Comparison of ENCODE assay signal across 9 cellular contexts in the genomic region with DNA sequence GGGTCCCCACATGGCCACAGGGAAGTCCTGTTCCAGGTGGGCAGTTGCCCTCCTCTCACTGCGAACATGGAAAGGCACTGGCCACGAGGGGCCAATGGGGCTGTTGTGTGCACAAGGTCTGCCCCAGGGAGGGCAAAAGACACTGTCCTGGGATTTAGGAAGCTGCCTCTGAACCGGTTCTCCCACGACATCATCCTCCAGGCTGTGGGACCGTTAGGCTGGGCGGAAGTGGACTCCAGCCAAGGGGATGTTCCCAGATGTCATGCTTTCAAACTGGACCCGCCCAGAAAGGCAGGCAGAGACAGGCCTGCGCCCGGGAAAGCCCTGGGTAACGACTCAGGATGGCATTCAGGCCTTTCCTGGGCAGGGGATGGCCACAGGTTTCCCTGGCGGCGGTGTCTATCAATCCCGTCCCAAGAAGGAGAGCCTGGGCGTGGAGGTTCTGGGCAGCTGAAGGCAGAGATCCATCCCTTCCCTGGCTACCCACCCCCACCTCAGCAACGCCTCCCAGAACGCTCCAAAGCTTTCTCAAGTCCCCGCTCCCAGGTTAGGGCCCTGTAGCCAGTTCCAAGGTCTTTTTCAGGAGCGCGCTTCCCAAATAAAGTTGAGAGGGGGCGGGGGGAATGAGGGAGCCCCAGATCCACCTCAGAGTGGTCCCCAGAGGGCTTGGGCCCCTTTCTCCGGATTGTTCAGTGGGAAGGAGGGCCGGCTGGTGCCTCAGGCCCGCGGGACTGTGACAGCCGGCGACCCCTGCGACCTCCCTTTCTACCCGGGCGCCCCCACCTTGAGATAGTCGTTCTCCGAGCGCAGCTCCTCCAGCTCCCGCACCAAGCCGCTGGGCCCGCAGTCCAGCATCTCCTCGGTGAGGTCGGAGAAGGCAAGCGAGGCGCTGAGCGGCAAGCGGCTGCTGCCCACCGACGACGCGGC. TPM values are rescaled to one million over a fixed set of nuclear protein-coding genes. Genes with fewer than 3 reads are reported as not detected.
DNase-seq lines count a peak whose midpoint lies in the region; ATAC-seq and TF ChIP-seq lines count a peak whose summit lies in the region.
"Had no signal": no experiment of that assay in that cellular context is flagged by ENCODE, and none has a peak within 500 bp of the region (broad histone marks: within the 10 kb centered on the region; RNA-seq: fewer than 3 reads in every experiment).

No MANE protein-coding gene starts in this region.

- 0% methylated on average over 11 of the region's 45 CpGs; no CpG with 5 or more reads in 1 of the 2 experiments for WGBS in IMR-90 (ENCODE audit: extremely low coverage in 2 of 2, insufficient read length in 1 of 2), 2 experiments
- WGBS in upper lobe of left lung, 2 donors, result 25 to 38% methylated on average over 29 to 31 of the region's 45 CpGs

- TF ChIP-seq RAD21 in IMR-90 (IDR thresholded peaks at IDR 0.05; ENCODE audit: low read length), result no peak

- peak overlapping the region; percentile 83 for H3K9ac ChIP-seq in IMR-90 (ENCODE audit: low read depth, low read length)

- H3K4me1 ChIP-seq in IMR-90 (ENCODE audit: control insufficient read depth, insufficient read depth, low read length) (peaks cover 31% of the 10 kb centered on the region), upper lobe of left lung (peaks cover 44 to 59% (median 50%) of the 10 kb centered on the region in 4 donors)

- peak overlapping the region; percentile 15; the same call in 1 of the 2 replicates for H3K18ac ChIP-seq in IMR-90 (ENCODE audit: low read depth, low read length)

- dilution Hi-C loops in IMR-90 (cut with HindIII; ENCODE audit: low sequenced_read_pairs, unreplicated experiment), result loop anchor here (10.0 kb wide), 1 partner anchor 57 kb away; no protein-coding TSS in a partner anchor

- peak overlapping the region; percentile 98 for H3K4ac ChIP-seq in IMR-90 (ENCODE audit: low read depth, low read length)

- H3K27ac ChIP-seq in IMR-90 (ENCODE audit: insufficient read depth, low read length) (peak overlapping the region; percentile 76), upper lobe of left lung (peak overlapping the region; percentile 80 to 93 (median 88))

- peak overlapping the region; percentile 23; the same call in 1 of the 2 replicates for H4K5ac ChIP-seq in IMR-90 (ENCODE audit: low read depth, low read length)

- peaks cover 53% of the 10 kb centered on the region for H4K20me1 ChIP-seq in IMR-90 (ENCODE audit: insufficient read depth, low read length)

- H3K9me1 ChIP-seq in IMR-90 (ENCODE audit: insufficient read depth, low read length), result peaks cover 28% of the 10 kb centered on the region

- no peaks in the 10 kb centered on the region for H3K27me3 ChIP-seq in IMR-90 (ENCODE audit: control insufficient read depth, insufficient read depth, low read length)
- no peaks in the 10 kb centered on the region for H3K27me3 ChIP-seq in upper lobe of left lung

- no TSS peak for BruUV-seq in IMR-90 (replicated peaks; lab: Mats Ljungman, UMichigan)

- DNase-seq in COR-L47 (lab: John Stamatoyannopoulos, UW), result peak; percentile 86
- peak; percentile 83 for DNase-seq in IMR-90
- DNase-seq in SW480 (ENCODE audit: low spot score), result peak; percentile 89
- DNase-seq in epithelial cell of proximal tubule (ENCODE audit: low read depth), result no peak
- DNase-seq in middle frontal gyrus (ENCODE audit: extremely low spot score, low spot score), result peak; percentile 71
- DNase-seq in upper lobe of left lung, result peak in 1 of 2 donors; percentile 74
- DNase-seq in effector CD8-positive, alpha-beta T cell (lab: John Stamatoyannopoulos, UW), result no peak
- DNase-seq in iPS-NIHi11 (ENCODE audit: low spot score), result no peak

- H2BK20ac ChIP-seq in IMR-90 (ENCODE audit: low read depth, low read length), result 0 out of 2 replicates have a peak overlapping the region, but pooled peaks have one; percentile 67

- H3K4me2 ChIP-seq in IMR-90 (ENCODE audit: low read depth, low read length), result peak overlapping the region; percentile 94

- H4K8ac ChIP-seq in IMR-90 (ENCODE audit: low read depth in 2 of 2, low read length in 2 of 2), result peak overlapping the region; percentile 5 to 87; a peak in 2 of 4 replicates

- no peaks in the 10 kb centered on the region for H3K9me3 ChIP-seq in IMR-90 (ENCODE audit: control insufficient read depth, insufficient read depth, low read length)
- no peaks in the 10 kb centered on the region for H3K9me3 ChIP-seq in upper lobe of left lung

- H2BK120ac ChIP-seq in IMR-90 (ENCODE audit: low read depth, low read length), result peak overlapping the region; percentile 78

- CTCF ChIA-PET in IMR-90 (lab: Yijun Ruan, JAX), result no interaction called here

- in situ Hi-C loops in IMR-90 (cut with MboI; ENCODE audit: low sequenced_read_pairs), result no loop called here

- peak overlapping the region; percentile 98 for H2AK5ac ChIP-seq in IMR-90 (ENCODE audit: low read depth, low read length)

- H4K91ac ChIP-seq in IMR-90 (ENCODE audit: insufficient read depth, low read depth, low read length), result peak overlapping the region; percentile 92

- H3K14ac ChIP-seq in IMR-90 (replicated peaks; ENCODE audit: low read depth, low read length), result peak overlapping the region; percentile 98

- H3K36me3 ChIP-seq in IMR-90 (ENCODE audit: control insufficient read depth, insufficient read depth, low read length), result peaks cover 4% of the 10 kb centered on the region; the same call in 1 of the 2 replicates
- H3K36me3 ChIP-seq in upper lobe of left lung, result no peaks in the 10 kb centered on the region

- intact Hi-C loops in IMR-90 (cut with micrococcal nuclease), result loop anchor here (1.0 to 10.0 kb wide), 3 partner anchors 27 to 197 kb away; no protein-coding TSS in a partner anchor

- H2BK15ac ChIP-seq in IMR-90 (ENCODE audit: low read depth, low read length), result no peak overlapping the region

- POLR2A ChIA-PET in IMR-90 (lab: Charles Lee; ENCODE audit: unreplicated experiment), result interaction anchor here (1.2 kb wide), 1 partner anchor 26 kb away, joined by 3 read pairs; no protein-coding TSS in a partner anchor

- H2AFZ ChIP-seq in IMR-90 (replicated peaks; ENCODE audit: low read length, poor library complexity), result peak overlapping the region; percentile 91

- peak overlapping the region; percentile 97 for H3K23ac ChIP-seq in IMR-90 (ENCODE audit: low read depth, low read length)

- no peak for TF ChIP-seq CTCF in IMR-90 (conservative IDR thresholded peaks at IDR 0.05; ENCODE audit: low read depth, low read length)
- no peak for TF ChIP-seq CTCF in epithelial cell of proximal tubule (conservative IDR thresholded peaks at IDR 0.05; ENCODE audit: low read depth, low read length)
- TF ChIP-seq CTCF in upper lobe of left lung (IDR thresholded peaks at IDR 0.05), result no peak

- H2BK5ac ChIP-seq in IMR-90 (ENCODE audit: low read depth, low read length, poor library complexity, severe bottlenecking), result peak overlapping the region; percentile 84

- peak overlapping the region; percentile 100 for H2AK9ac ChIP-seq in IMR-90 (replicated peaks; ENCODE audit: low read depth, low read length, poor library complexity)

- H3K4me3 ChIP-seq in IMR-90 (ENCODE audit: insufficient read depth, low read depth, low read length), result peak overlapping the region; percentile 62
- peak overlapping the region; percentile 70 for H3K4me3 ChIP-seq in epithelial cell of proximal tubule (ENCODE audit: low read depth, low read length)
- peak overlapping the region; percentile 29 to 77 (median 73) for H3K4me3 ChIP-seq in upper lobe of left lung

- peak overlapping the region; percentile 86 for H3K56ac ChIP-seq in IMR-90 (ENCODE audit: extremely low read depth, insufficient read depth, low read length)

- ATAC-seq in IMR-90 (ENCODE audit: low read depth) (peak; percentile 45), upper lobe of left lung (ENCODE audit: low FRiP score in 2 of 2) (peak; percentile 51 to 72)

- TF ChIP-seq POLR2A in IMR-90 (IDR thresholded peaks at IDR 0.05; ENCODE audit: low read depth, low read length) (peak; percentile 69), upper lobe of left lung (IDR thresholded peaks at IDR 0.05) (peak in 3 of 4 donors; percentile 34 to 60 (median 53))

- TF ChIP-seq EP300 in upper lobe of left lung (IDR thresholded peaks at IDR 0.05), result peak in 1 of 4 donors; percentile 65

- H3K79me1 ChIP-seq in IMR-90 (ENCODE audit: low read depth in 1 of 2, low read length in 2 of 2), result peaks cover 8 to 49% of the 10 kb centered on the region in 2 experiments; a peak in 3 of 4 replicates

TF ChIP-seq in IMR-90, 13 proteins besides CTCF, POLR2A, EP300 and RAD21:
- TF ChIP-seq MXI1 (IDR thresholded peaks at IDR 0.05; ENCODE audit: borderline replicate concordance, low read depth, low read length), result peak; percentile 78; the same call in 1 of the 2 replicates
- 0 out of 2 replicates have a peak, but pooled peaks have one; percentile 8 for TF ChIP-seq MAZ (IDR thresholded peaks at IDR 0.05; ENCODE audit: borderline replicate concordance, low read depth, low read length)
- no peak for TF ChIP-seq ELK1 (IDR thresholded peaks at IDR 0.05; ENCODE audit: borderline replicate concordance, low read depth, low read length)

RNA-seq across cellular contexts. Expression of gene TLDC2, which starts 13.8 kb away (rescaled TPM):
- total RNA-seq in IMR-90 (2012; rRNA removed) (under 0.01 and 0.18 TPM in 2 replicates), epithelial cell of proximal tubule (0.17 and 1.1 TPM in 2 replicates), upper lobe of left lung (1 to 10 TPM in 1 of 6 donors, under 1 TPM in 2, not detected in 3; 0.31 to 1.3 (median 0.61) TPM)
- polyA plus RNA-seq in IMR-90 (2012; rRNA removed), result 0.07 and 0.19 TPM in 2 replicates
- polyA plus RNA-seq in IMR-90 (2012; cell fraction: cytosol; rRNA removed), result 0.05 and 0.08 TPM in 2 replicates
- polyA plus RNA-seq in IMR-90 (2012; cell fraction: nucleus; rRNA removed; ENCODE audit: low replicate concordance), result 0.07 and 0.10 TPM in 2 replicates
- total RNA-seq: activated CD8-positive, alpha-beta memory T cell treated with anti-CD3 and anti-CD28 coated beads for 36 hours had no signal

Comparison
In these comparisons a context has a peak if more than half of its experiments do, and no peak if none do; other contexts are left out.
1. DNase-seq: peak in COR-L47 (single experiment), IMR-90 (single experiment), SW480 (single experiment) and middle frontal gyrus (single experiment); none in epithelial cell of proximal tubule (single experiment), effector CD8-positive, alpha-beta T cell (single experiment) and iPS-NIHi11 (single experiment).
2. Peak in every context shown above with its lines, with median percentiles within 50 percentile points of each other: H3K4me3 ChIP-seq.